ENCODE assay signal across 8 cellular contexts in the genomic region with DNA sequence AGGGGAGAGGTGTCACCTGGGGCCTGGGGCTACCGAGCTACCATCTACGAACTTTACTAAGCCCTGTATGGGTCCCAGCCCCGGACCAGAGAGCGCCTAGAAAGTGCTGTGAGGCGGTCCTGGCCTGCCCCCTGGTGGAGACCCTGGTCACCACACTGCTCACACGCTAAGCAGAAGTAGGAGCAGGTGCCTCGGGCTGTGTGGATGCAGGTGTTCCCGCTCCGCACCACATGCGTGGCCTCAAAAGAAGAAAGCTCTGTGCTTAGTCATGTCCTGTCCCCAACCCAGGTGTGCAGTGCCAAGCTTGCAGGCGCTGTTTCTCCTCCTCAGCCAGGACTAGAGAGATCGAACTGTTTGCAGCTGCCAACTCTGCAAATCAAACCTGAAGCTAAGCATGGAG. TPM values are rescaled to one million over a fixed set of nuclear protein-coding genes. Genes with fewer than 3 reads are reported as not detected.
A peak's percentile ranks its signal among the peaks of the same experiment; 100 is the strongest.
DNase-seq lines count a peak whose midpoint lies in the region; ATAC-seq, FAIRE-seq and TF ChIP-seq lines count a peak whose summit lies in the region.
"Not testable (repeated sequence)": the region's sequence is repeated elsewhere in the genome, so short reads cannot be mapped to it uniquely, and the experiment has no call there.

No MANE protein-coding gene starts in this region.

- H3K4me2 ChIP-seq in A549 = not testable (repeated sequence)

- POLR2A ChIA-PET in A549 (lab: Yijun Ruan, JAX) = interaction anchor here (1.0 kb wide), 1 partner anchor 20 kb away, joined by 5 read pairs; no protein-coding TSS in a partner anchor
- POLR2A ChIA-PET in T-cell (lab: Charles Lee) = not testable (repeated sequence)

- not testable (repeated sequence) for H3K36me3 ChIP-seq in effector memory CD4-positive, alpha-beta T cell (ENCODE audit: control insufficient read depth, insufficient read depth, low read length); small intestine (ENCODE audit: control insufficient read depth in 2 of 2, insufficient read depth in 2 of 2, low read length in 2 of 2)
- peaks cover 0 to 60% of the 10 kb centered on the region in 2 donors for H3K36me3 ChIP-seq in left lung

- not testable (repeated sequence) for H3K4me3 ChIP-seq in A549; effector memory CD4-positive, alpha-beta T cell (ENCODE audit: insufficient read depth, low read depth, low read length, poor library complexity, severe bottlenecking); left lung; small intestine (ENCODE audit: low read depth in 1 of 2, low read length in 2 of 2)

- peaks cover 17 to 28% (median 25%) of the 10 kb centered on the region in 3 donors for H3K4me1 Mint-ChIP-seq in T-cell
- peaks cover 24% of the 10 kb centered on the region for H3K4me1 Mint-ChIP-seq in activated T-helper 1 cell treated with anti-CD3 and anti-CD28 coated beads, Interleukin-12 subunit alpha, Interleukin-12 subunit beta, Interleukin-2, Interleukin-4 antibody, amounts not matched to agents 30 ng/mL and 10 ng/mL and 1 ng/mL, durations not matched to agents 14 hours and 24 hours and 36 hours (ENCODE audit: low read depth)

- not testable (repeated sequence) for FAIRE-seq in A549 (lab: Jason Lieb, UNC); small intestine (lab: Jason Lieb, UNC)

- H3K27me3 ChIP-seq in effector memory CD4-positive, alpha-beta T cell (replicated peaks; ENCODE audit: control insufficient read depth, insufficient read depth, low read length, poor library complexity, severe bottlenecking); small intestine (ENCODE audit: control insufficient read depth in 2 of 2, insufficient read depth in 2 of 2, low read length in 2 of 2): not testable (repeated sequence)
- H3K27me3 ChIP-seq in left lung = peaks cover 0 to 13% of the 10 kb centered on the region in 2 donors

- WGBS in A549 (ENCODE audit: missing lambda C conversion rate) = 48% methylated on average over 10 of the region's 12 CpGs
- WGBS in small intestine, 3 donors = 5 to 24% (median 13%) methylated on average over 12 of the region's 12 CpGs

- H3K4me1 ChIP-seq in A549 (peaks cover 13% of the 10 kb centered on the region), left lung (peaks cover 5 to 32% of the 10 kb centered on the region in 2 donors)
- not testable (repeated sequence) for H3K4me1 ChIP-seq in effector memory CD4-positive, alpha-beta T cell (ENCODE audit: control insufficient read depth, insufficient read depth, low read length, poor library complexity, severe bottlenecking); small intestine (ENCODE audit: control insufficient read depth in 2 of 2, insufficient read depth in 1 of 2, low read depth in 1 of 2, low read length in 1 of 2)

- not testable (repeated sequence) for H3K36me3 Mint-ChIP-seq in T-cell
- peaks cover 12% of the 10 kb centered on the region for H3K36me3 Mint-ChIP-seq in activated T-helper 1 cell treated with anti-CD3 and anti-CD28 coated beads, Interleukin-12 subunit alpha, Interleukin-12 subunit beta, Interleukin-2, Interleukin-4 antibody, amounts not matched to agents 30 ng/mL and 10 ng/mL and 1 ng/mL, durations not matched to agents 14 hours and 24 hours and 36 hours (ENCODE audit: low read depth)

- not testable (repeated sequence) for H3K9me3 ChIP-seq in A549; effector memory CD4-positive, alpha-beta T cell (ENCODE audit: control insufficient read depth, low read length); left lung; small intestine (ENCODE audit: control insufficient read depth, low read depth)

- not testable (repeated sequence) for TF ChIP-seq POLR2A in A549 (IDR thresholded peaks at IDR 0.05; ENCODE audit: low read length)

- peak; percentile 56 to 57; a peak in 4 of 5 replicates for TF ChIP-seq RAD21 in A549 (conservative IDR thresholded peaks at IDR 0.05 in 1 of 2, IDR thresholded peaks at IDR 0.05 in 1 of 2)

- DNase-seq in A549 (ENCODE audit: low read depth in 1 of 2, low spot score in 1 of 2); GM10266 (ENCODE audit: extremely low spot score): not testable (repeated sequence)
- DNase-seq in NCI-H1417 (lab: John Stamatoyannopoulos, UW) (peak; percentile 11 to 80 (median 65)), T-cell (peak in 27 of 34 experiments; percentile 7 to 59 (median 32)), left lung (peak; percentile 33 to 70), small intestine (peak; percentile 51)
- peak; percentile 37 for DNase-seq in activated T-helper 1 cell treated with anti-CD3 and anti-CD28 coated beads, Interleukin-12 subunit alpha, Interleukin-12 subunit beta, Interleukin-2, Interleukin-4 antibody, amounts not matched to agents 30 ng/mL and 10 ng/mL and 1 ng/mL, durations not matched to agents 14 hours and 24 hours and 36 hours (ENCODE audit: low spot score)
- DNase-seq in effector memory CD4-positive, alpha-beta T cell = peak in 2 of 3 donors; percentile 13 to 25

- intact Hi-C loops in activated T-helper 1 cell treated with anti-CD3 and anti-CD28 coated beads, Interleukin-12 subunit alpha, Interleukin-12 subunit beta, Interleukin-2, Interleukin-4 antibody, amounts not matched to agents 30 ng/mL and 10 ng/mL and 1 ng/mL, durations not matched to agents 14 hours and 24 hours and 36 hours (cut with micrococcal nuclease); left lung (cut with DNase I): not testable (repeated sequence)

- H3K4me3 Mint-ChIP-seq in T-cell = peak overlapping the region in 1 of 3 donors; percentile 22
- not testable (repeated sequence) for H3K4me3 Mint-ChIP-seq in activated T-helper 1 cell treated with anti-CD3 and anti-CD28 coated beads, Interleukin-12 subunit alpha, Interleukin-12 subunit beta, Interleukin-2, Interleukin-4 antibody, amounts not matched to agents 30 ng/mL and 10 ng/mL and 1 ng/mL, durations not matched to agents 14 hours and 24 hours and 36 hours

- not testable (repeated sequence) for H3K9me3 Mint-ChIP-seq in T-cell; activated T-helper 1 cell treated with anti-CD3 and anti-CD28 coated beads, Interleukin-12 subunit alpha, Interleukin-12 subunit beta, Interleukin-2, Interleukin-4 antibody, amounts not matched to agents 30 ng/mL and 10 ng/mL and 1 ng/mL, durations not matched to agents 14 hours and 24 hours and 36 hours

- not testable (repeated sequence) for H3K27me3 Mint-ChIP-seq in T-cell; activated T-helper 1 cell treated with anti-CD3 and anti-CD28 coated beads, Interleukin-12 subunit alpha, Interleukin-12 subunit beta, Interleukin-2, Interleukin-4 antibody, amounts not matched to agents 30 ng/mL and 10 ng/mL and 1 ng/mL, durations not matched to agents 14 hours and 24 hours and 36 hours (ENCODE audit: insufficient read depth)

- ATAC-seq in A549, left lung: not testable (repeated sequence)
- peak in 2 of 4 experiments; percentile 39 to 54 for ATAC-seq in T-cell (replicated peaks in 1 of 4)

- peak overlapping the region; percentile 68 to 79 for H3K27ac Mint-ChIP-seq in T-cell
- H3K27ac Mint-ChIP-seq in activated T-helper 1 cell treated with anti-CD3 and anti-CD28 coated beads, Interleukin-12 subunit alpha, Interleukin-12 subunit beta, Interleukin-2, Interleukin-4 antibody, amounts not matched to agents 30 ng/mL and 10 ng/mL and 1 ng/mL, durations not matched to agents 14 hours and 24 hours and 36 hours = not testable (repeated sequence)

- not testable (repeated sequence) for TF ChIP-seq EP300 in A549 (IDR thresholded peaks at IDR 0.05)

- TF ChIP-seq CTCF in A549 (IDR thresholded peaks at IDR 0.05) (peak; percentile 39; the same call in 2 of the 3 replicates), GM10266 (IDR thresholded peaks at IDR 0.05; ENCODE audit: control insufficient read depth, insufficient read depth, low read depth, missing control alignments) (peak; percentile 50), left lung (IDR thresholded peaks at IDR 0.05) (peak; percentile 48 to 75)

- H3K27ac ChIP-seq in A549; effector memory CD4-positive, alpha-beta T cell (ENCODE audit: insufficient read depth, low read length, poor library complexity, severe bottlenecking); left lung; small intestine (ENCODE audit: low read depth in 1 of 2, low read length in 1 of 2): not testable (repeated sequence)

- CTCF ChIA-PET in A549 (lab: Yijun Ruan, JAX) = interaction anchor here (0.7 to 2.2 kb wide), 15 partner anchors 9 to 227 kb away, joined by 3 to 6 read pairs (median 3); partner anchors contain the start of genes ALDH3B1 and TCIRG1
- CTCF ChIA-PET in T-cell (lab: Charles Lee) = interaction anchor here in 1 of 2 donors (1.1 kb wide), 1 partner anchor 14 kb away, joined by 3 read pairs; no protein-coding TSS in a partner anchor

RNA-seq across cellular contexts. Expression of gene UNC93B1, which starts 10.1 kb away (rescaled TPM):
- 49.4 and 55.5 TPM in 2 replicates for polyA plus RNA-seq in A549 (2011; rRNA removed)
- polyA plus RNA-seq in A549 (2012; cell fraction: cytosol; rRNA removed) = 69.3 and 103 TPM in 2 replicates
- polyA plus RNA-seq in A549 (2012; cell fraction: nucleus; rRNA removed) = 270 and 373 TPM in 2 replicates
- 43.7 to 51.2 TPM (median 47.1 TPM) in 3 replicates for polyA plus RNA-seq in A549 (2017; fragmentation: RNase III; extraction: RNeasy Plus Mini Kit Qiagen cat#74134 plus additional on column Dnase treatment)
- 103 and 125 TPM in 2 replicates for polyA minus RNA-seq in A549 (2011; rRNA and poly(A)+ RNA removed)
- 10 to 100 TPM; 16.7 to 38.6 (median 27.8) TPM for total RNA-seq in T-cell
- total RNA-seq in activated T-helper 1 cell treated with anti-CD3 and anti-CD28 coated beads, Interleukin-12 subunit alpha, Interleukin-12 subunit beta, Interleukin-2, Interleukin-4 antibody, amounts not matched to agents 30 ng/mL and 10 ng/mL and 1 ng/mL, durations not matched to agents 14 hours and 24 hours and 36 hours = 13.9 and 14.8 TPM in 2 replicates
- 10 to 100 TPM; 52.5 to 98.9 TPM for total RNA-seq in left lung
- polyA plus RNA-seq in small intestine = 10 to 100 TPM; 37.9 to 82.1 (median 45.0) TPM

RNA-seq across cellular contexts. Expression of gene ALDH3B1, which starts 16.3 kb away (rescaled TPM):
- 109 and 130 TPM in 2 replicates for polyA plus RNA-seq in A549 (2011; rRNA removed)
- polyA plus RNA-seq in A549 (2012; cell fraction: cytosol; rRNA removed) = 155 and 214 TPM in 2 replicates
- 236 and 305 TPM in 2 replicates for polyA plus RNA-seq in A549 (2012; cell fraction: nucleus; rRNA removed)
- 93.7 to 104 TPM (median 94.4 TPM) in 3 replicates for polyA plus RNA-seq in A549 (2017; fragmentation: RNase III; extraction: RNeasy Plus Mini Kit Qiagen cat#74134 plus additional on column Dnase treatment)
- 46.0 and 65.0 TPM in 2 replicates for polyA minus RNA-seq in A549 (2011; rRNA and poly(A)+ RNA removed)
- under 1 TPM; 0.20 to 0.53 (median 0.25) TPM for total RNA-seq in T-cell
- not detected in 2 replicates for total RNA-seq in activated T-helper 1 cell treated with anti-CD3 and anti-CD28 coated beads, Interleukin-12 subunit alpha, Interleukin-12 subunit beta, Interleukin-2, Interleukin-4 antibody, amounts not matched to agents 30 ng/mL and 10 ng/mL and 1 ng/mL, durations not matched to agents 14 hours and 24 hours and 36 hours
- total RNA-seq in left lung = 10 to 100 TPM; 59.3 to 87.1 TPM
- 10 to 100 TPM; 14.4 to 25.1 (median 18.1) TPM for polyA plus RNA-seq in small intestine

RNA-seq across cellular contexts. Expression of gene NDUFS8, which starts 36.7 kb away (rescaled TPM):
- polyA plus RNA-seq in A549 (2011; rRNA removed) (71.0 and 73.7 TPM in 2 replicates), A549 (2017; fragmentation: RNase III; extraction: RNeasy Plus Mini Kit Qiagen cat#74134 plus additional on column Dnase treatment) (283 to 300 TPM (median 298 TPM) in 3 replicates), small intestine (100 to 1,000 TPM; 203 to 290 (median 204) TPM)
- polyA plus RNA-seq in A549 (2012; cell fraction: cytosol; rRNA removed) = 361 and 428 TPM in 2 replicates
- polyA plus RNA-seq in A549 (2012; cell fraction: nucleus; rRNA removed) = 379 and 494 TPM in 2 replicates
- polyA minus RNA-seq in A549 (2011; rRNA and poly(A)+ RNA removed) = 93.4 and 105 TPM in 2 replicates
- total RNA-seq in T-cell (100 to 1,000 TPM in 2 of 5 donors, 10 to 100 TPM in 3; 76.9 to 102 (median 91.1) TPM), left lung (100 to 1,000 TPM; 148 to 151 TPM)
- 137 and 144 TPM in 2 replicates for total RNA-seq in activated T-helper 1 cell treated with anti-CD3 and anti-CD28 coated beads, Interleukin-12 subunit alpha, Interleukin-12 subunit beta, Interleukin-2, Interleukin-4 antibody, amounts not matched to agents 30 ng/mL and 10 ng/mL and 1 ng/mL, durations not matched to agents 14 hours and 24 hours and 36 hours

RNA-seq across cellular contexts. Expression of gene TCIRG1, which starts 45.0 kb away (rescaled TPM):
- polyA plus RNA-seq in A549 (2011; rRNA removed) (36.3 and 49.4 TPM in 2 replicates), A549 (2017; fragmentation: RNase III; extraction: RNeasy Plus Mini Kit Qiagen cat#74134 plus additional on column Dnase treatment) (94.9 to 120 TPM (median 115 TPM) in 3 replicates), small intestine (100 to 1,000 TPM; 205 to 437 (median 365) TPM)
- 99.5 and 132 TPM in 2 replicates for polyA plus RNA-seq in A549 (2012; cell fraction: cytosol; rRNA removed)
- 1,336 and 1,871 TPM in 2 replicates for polyA plus RNA-seq in A549 (2012; cell fraction: nucleus; rRNA removed)
- 33.0 and 50.4 TPM in 2 replicates for polyA minus RNA-seq in A549 (2011; rRNA and poly(A)+ RNA removed)
- total RNA-seq in T-cell (100 to 1,000 TPM; 184 to 292 (median 246) TPM), left lung (100 to 1,000 TPM; 191 to 323 TPM)
- 142 and 152 TPM in 2 replicates for total RNA-seq in activated T-helper 1 cell treated with anti-CD3 and anti-CD28 coated beads, Interleukin-12 subunit alpha, Interleukin-12 subunit beta, Interleukin-2, Interleukin-4 antibody, amounts not matched to agents 30 ng/mL and 10 ng/mL and 1 ng/mL, durations not matched to agents 14 hours and 24 hours and 36 hours

Comparison
In these comparisons a context has a peak if more than half of its experiments do, and no peak if none do; other contexts are left out.
1. RNA of gene ALDH3B1, which starts 16.3 kb away (total RNA-seq): 59.3 to 87.1 TPM in left lung; 0.20 to 0.53 TPM in T-cell and not detected in activated T-helper 1 cell treated with anti-CD3 and anti-CD28 coated beads, Interleukin-12 subunit alpha, Interleukin-12 subunit beta, Interleukin-2, Interleukin-4 antibody, amounts not matched to agents 30 ng/mL and 10 ng/mL and 1 ng/mL, durations not matched to agents 14 hours and 24 hours and 36 hours; every median in the first group is over 10 times any median in the second.
2. Peak in every context shown above with its lines, with median percentiles within 50 percentile points of each other: CTCF ChIP-seq.